13 cellular contexts compared by ENCODE assay signal in the genomic region with DNA sequence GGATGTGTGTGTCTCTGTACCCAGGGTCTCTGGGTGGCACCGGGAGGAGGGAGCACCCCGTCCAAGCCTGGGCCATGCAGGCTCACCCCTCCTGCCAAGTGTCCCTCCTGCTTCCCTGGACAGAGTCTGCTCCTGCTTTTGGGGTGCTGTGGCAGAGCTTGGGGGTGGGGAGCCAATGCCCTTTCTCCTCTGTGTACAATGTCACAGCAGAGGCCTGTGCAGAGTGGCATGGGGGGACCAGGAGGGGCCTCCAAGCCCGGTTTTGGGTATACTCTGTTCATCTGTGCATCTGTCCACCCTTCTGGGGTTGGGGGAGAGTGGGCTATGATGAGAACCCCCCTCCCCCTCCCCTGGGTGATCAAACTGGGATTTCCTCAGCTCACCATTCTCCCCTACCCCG.
"Had no signal": no experiment of that assay in that cellular context is flagged by ENCODE, and none has a peak within 500 bp of the region (broad histone marks: within the 10 kb centered on the region; RNA-seq: fewer than 3 reads in every experiment).

No MANE protein-coding gene starts in this region.

- DNase-seq: activated CD4-positive, alpha-beta T cell treated with anti-CD3 and anti-CD28 coated beads, Interleukin-2, amount 10 ng/mL, durations not matched to agents 7 days and 5 days; activated CD8-positive, alpha-beta T cell treated with anti-CD3 and anti-CD28 coated beads, Interleukin-2, amount 10 ng/mL, durations not matched to agents 7 days and 5 days; activated naive CD4-positive, alpha-beta T cell treated with anti-CD3 and anti-CD28 coated beads for 36 hours; activated T-cell treated with anti-CD3 and anti-CD28 coated beads, Interleukin-2, amount 50 U/mL, for 24 hours; effector memory CD4-positive, alpha-beta T cell; mucosa of descending colon; naive B cell; stimulated activated naive CD4-positive, alpha-beta T cell treated with Interleukin-2 at 50 U/mL for 16 hours; T-helper 1 cell; T-helper 9 cell; tibial artery had no signal

- ATAC-seq: activated CD8-positive, alpha-beta T cell treated with anti-CD3 and anti-CD28 coated beads, Interleukin-2, amount 10 ng/mL, durations not matched to agents 7 days and 5 days; mucosa of descending colon had no signal

- H3K36me3 Mint-ChIP-seq: naive B cell had no signal

- H3K27me3 Mint-ChIP-seq: activated CD4-positive, alpha-beta T cell treated with anti-CD3 and anti-CD28 coated beads, Interleukin-2, amount 10 ng/mL, durations not matched to agents 7 days and 5 days had no signal

- H3K27ac Mint-ChIP-seq: activated CD4-positive, alpha-beta T cell treated with anti-CD3 and anti-CD28 coated beads, Interleukin-2, amount 10 ng/mL, durations not matched to agents 7 days and 5 days; activated CD8-positive, alpha-beta T cell treated with anti-CD3 and anti-CD28 coated beads, Interleukin-2, amount 10 ng/mL, durations not matched to agents 7 days and 5 days; activated naive CD4-positive, alpha-beta T cell treated with anti-CD3 and anti-CD28 coated beads for 36 hours; activated T-cell treated with anti-CD3 and anti-CD28 coated beads, Interleukin-2, amount 50 U/mL, for 24 hours; dendritic cell treated with granulocyte-macrophage colony-stimulating factor and Interleukin-4, amounts not matched to agents 40 ng/mL and 50 ng/mL, for 4 days; memory B cell had no signal

- H3K9me3 Mint-ChIP-seq: activated CD4-positive, alpha-beta T cell treated with anti-CD3 and anti-CD28 coated beads, Interleukin-2, amount 10 ng/mL, durations not matched to agents 7 days and 5 days; activated naive CD4-positive, alpha-beta T cell treated with anti-CD3 and anti-CD28 coated beads for 36 hours; activated T-cell treated with anti-CD3 and anti-CD28 coated beads, Interleukin-2, amount 50 U/mL, for 24 hours; dendritic cell treated with granulocyte-macrophage colony-stimulating factor and Interleukin-4, amounts not matched to agents 40 ng/mL and 50 ng/mL, for 4 days; memory B cell had no signal

- H3K4me1 Mint-ChIP-seq: memory B cell, naive B cell had no signal

- H3K4me3 Mint-ChIP-seq: activated CD4-positive, alpha-beta T cell treated with anti-CD3 and anti-CD28 coated beads, Interleukin-2, amount 10 ng/mL, durations not matched to agents 7 days and 5 days; activated CD8-positive, alpha-beta T cell treated with anti-CD3 and anti-CD28 coated beads, Interleukin-2, amount 10 ng/mL, durations not matched to agents 7 days and 5 days; activated naive CD4-positive, alpha-beta T cell treated with anti-CD3 and anti-CD28 coated beads for 36 hours; activated T-cell treated with anti-CD3 and anti-CD28 coated beads, Interleukin-2, amount 50 U/mL, for 24 hours; dendritic cell treated with granulocyte-macrophage colony-stimulating factor and Interleukin-4, amounts not matched to agents 40 ng/mL and 50 ng/mL, for 4 days; memory B cell; naive B cell had no signal
